26 cellular contexts compared by ENCODE assay signal in the genomic region with DNA sequence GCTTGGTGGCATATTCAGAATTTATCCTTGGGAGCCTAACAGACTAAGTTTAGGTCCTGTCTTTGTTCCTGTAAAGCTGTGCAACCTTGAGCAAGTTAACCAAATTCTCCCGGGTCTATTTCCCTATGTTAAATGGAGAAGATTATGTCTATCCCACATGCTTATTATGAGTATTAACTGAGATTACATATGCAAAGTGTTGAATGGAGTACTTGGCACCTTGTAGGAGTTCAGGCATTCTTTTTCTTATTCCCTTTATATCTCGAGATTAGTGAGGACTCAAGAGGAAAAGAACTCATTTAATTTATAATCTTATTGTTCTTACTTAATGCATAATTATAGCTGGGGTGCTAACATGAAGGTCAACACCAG.
"Had no signal": no experiment of that assay in that cellular context is flagged by ENCODE, and none has a peak within 500 bp of the region (broad histone marks: within the 10 kb centered on the region; RNA-seq: fewer than 3 reads in every experiment).

No MANE protein-coding gene starts in this region.

- H3K27ac Mint-ChIP-seq: activated CD8-positive, alpha-beta memory T cell treated with anti-CD3 and anti-CD28 coated beads, Interleukin-2, amount 10 ng/mL, durations not matched to agents 7 days and 5 days; activated naive CD8-positive, alpha-beta T cell treated with anti-CD3 and anti-CD28 coated beads, Interleukin-2, amount 50 U/mL, for 24 hours; activated T-cell treated with anti-CD3 and anti-CD28 coated beads, Interleukin-2, amount 50 U/mL, for 24 hours; T-helper 1 cell treated with Interleukin-12 subunit alpha and Interleukin-12 subunit beta and Interleukin-4 antibody, amounts not matched to agents 30 μg/mL and 1 μg/mL, for 36 hours had no signal

- FAIRE-seq: K562 had no signal

- ATAC-seq: activated CD8-positive, alpha-beta memory T cell treated with anti-CD3 and anti-CD28 coated beads, Interleukin-2, amount 10 ng/mL, durations not matched to agents 7 days and 5 days; activated naive CD4-positive, alpha-beta T cell treated with anti-CD3 and anti-CD28 coated beads, Interleukin-2, amount 50 U/mL, for 72 hours; activated naive CD8-positive, alpha-beta T cell treated with anti-CD3 and anti-CD28 coated beads, Interleukin-2, amount 50 U/mL, for 24 hours; K562; Panc1 had no signal

- H3K4me3 ChIP-seq: K562, SJSA1 had no signal

- H3K9me3 ChIP-seq: SJSA1 had no signal

- H3K4me1 Mint-ChIP-seq: activated CD8-positive, alpha-beta memory T cell treated with anti-CD3 and anti-CD28 coated beads, Interleukin-2, amount 10 ng/mL, durations not matched to agents 7 days and 5 days; activated naive CD8-positive, alpha-beta T cell treated with anti-CD3 and anti-CD28 coated beads, Interleukin-2, amount 50 U/mL, for 24 hours had no signal

- H3K27ac ChIP-seq: RWPE1, SJSA1 had no signal

- H3K4me3 Mint-ChIP-seq: activated CD8-positive, alpha-beta memory T cell treated with anti-CD3 and anti-CD28 coated beads, Interleukin-2, amount 10 ng/mL, durations not matched to agents 7 days and 5 days; activated naive CD8-positive, alpha-beta T cell treated with anti-CD3 and anti-CD28 coated beads, Interleukin-2, amount 50 U/mL, for 24 hours; activated T-cell treated with anti-CD3 and anti-CD28 coated beads, Interleukin-2, amount 50 U/mL, for 24 hours; T-helper 1 cell treated with Interleukin-12 subunit alpha and Interleukin-12 subunit beta and Interleukin-4 antibody, amounts not matched to agents 30 μg/mL and 1 μg/mL, for 36 hours; WTC11 had no signal

- H3K36me3 Mint-ChIP-seq: activated CD8-positive, alpha-beta memory T cell treated with anti-CD3 and anti-CD28 coated beads, Interleukin-2, amount 10 ng/mL, durations not matched to agents 7 days and 5 days; activated naive CD4-positive, alpha-beta T cell treated with anti-CD3 and anti-CD28 coated beads, Interleukin-2, amount 50 U/mL, for 72 hours had no signal

- H3K27me3 ChIP-seq: SJSA1 had no signal

- H3K36me3 ChIP-seq: SJSA1 had no signal

- DNase-seq: activated CD4-positive, alpha-beta T cell treated with anti-CD3 and anti-CD28 coated beads for 48 hours; activated CD4-positive, alpha-beta T cell treated with anti-CD3 and anti-CD28 coated beads, Interleukin-2, amount 50 U/mL, for 4 hours; activated CD4-positive, CD25-positive, alpha-beta regulatory T cell treated with anti-CD3 and anti-CD28 coated beads, Interleukin-2, amount 50 U/mL, for 72 hours; activated CD8-positive, alpha-beta memory T cell treated with anti-CD3 and anti-CD28 coated beads, Interleukin-2, amount 10 ng/mL, durations not matched to agents 7 days and 5 days; activated effector memory CD4-positive, alpha-beta T cell treated with anti-CD3 and anti-CD28 coated beads, Interleukin-2, amount 50 U/mL, for 16 hours; activated naive CD4-positive, alpha-beta T cell treated with Interleukin-2 at 50 U/mL for 16 hours; activated naive CD8-positive, alpha-beta T cell treated with anti-CD3 and anti-CD28 coated beads, Interleukin-2, amount 50 U/mL, for 24 hours; activated T-cell treated with anti-CD3 and anti-CD28 coated beads, Interleukin-2, amount 50 U/mL, for 24 hours; Karpas-422; MM.1S; NCI-H1105; NCI-H1436; NCI-H1694 treated with DMSO at 0.1 percent for 48 hours; NCI-H2029 treated with DMSO at 0.1 percent for 48 hours; NCI-H510A treated with DMSO at 0.1 percent for 48 hours; NCI-H69; NK-92 treated with Interleukin-12 subunit alpha and Interleukin-12 subunit beta, amount 100 ng/mL, for 24 hours; OCI-M1; SHP77 had no signal

- H3K9me3 Mint-ChIP-seq: activated naive CD4-positive, alpha-beta T cell treated with anti-CD3 and anti-CD28 coated beads, Interleukin-2, amount 50 U/mL, for 72 hours; activated naive CD8-positive, alpha-beta T cell treated with anti-CD3 and anti-CD28 coated beads, Interleukin-2, amount 50 U/mL, for 24 hours; activated T-cell treated with anti-CD3 and anti-CD28 coated beads, Interleukin-2, amount 50 U/mL, for 24 hours; T-helper 1 cell treated with Interleukin-12 subunit alpha and Interleukin-12 subunit beta and Interleukin-4 antibody, amounts not matched to agents 30 μg/mL and 1 μg/mL, for 36 hours; WTC11 had no signal
